ENCODE assay signal across 8 cellular contexts in genomic region chr3:125356140-125357026, GRCh38. TPM values are rescaled to one million over a fixed set of nuclear protein-coding genes. Genes with fewer than 3 reads are reported as not detected.
DNase-seq lines count a peak whose midpoint lies in the region; ATAC-seq and TF ChIP-seq lines count a peak whose summit lies in the region.

No MANE protein-coding gene starts in this region.

- H3K4me3 Mint-ChIP-seq in activated naive CD4-positive, alpha-beta T cell treated with anti-CD3 and anti-CD28 coated beads, Interleukin-2, amount 10 ng/mL, durations not matched to agents 7 days and 5 days: peak overlapping the region; percentile 79
- H3K4me3 Mint-ChIP-seq in activated naive CD8-positive, alpha-beta T cell treated with anti-CD3 and anti-CD28 coated beads for 36 hours: peak overlapping the region; percentile 77
- no peak overlapping the region for H3K4me3 Mint-ChIP-seq in H9

- H3K79me1 ChIP-seq in H9 (ENCODE audit: insufficient read depth, low read depth, low read length, poor library complexity, severe bottlenecking): peaks cover 5% of the 10 kb centered on the region

- no peaks in the 10 kb centered on the region for H4K20me1 ChIP-seq in H9 (ENCODE audit: control insufficient read depth, insufficient read depth, insufficient read length)
- peaks cover 35% of the 10 kb centered on the region for H4K20me1 ChIP-seq in PC-9 (ENCODE audit: insufficient read depth)

- no peak overlapping the region for H4K91ac ChIP-seq in H9 (ENCODE audit: insufficient read length, low read depth, low read length)

- H3K4me2 ChIP-seq in H9 (ENCODE audit: insufficient read depth, insufficient read length, low read length) (no peak overlapping the region), PC-9 (no peak overlapping the region)

- no peak for TF ChIP-seq POLR2A in uterus (IDR thresholded peaks at IDR 0.05)

- H3K4me1 ChIP-seq in liver (ENCODE audit: control insufficient read depth in 4 of 4, insufficient read depth in 4 of 4, low read length in 3 of 4) (peaks cover 8 to 24% (median 14%) of the 10 kb centered on the region in 4 donors), uterus (peaks cover 0 to 4% of the 10 kb centered on the region in 2 donors), H9 (ENCODE audit: insufficient read depth, low read length) (no peaks in the 10 kb centered on the region), PC-9 (replicated peaks; ENCODE audit: insufficient read depth) (no peaks in the 10 kb centered on the region)

- H2AK5ac ChIP-seq in H9 (ENCODE audit: insufficient read length, low read length): no peak overlapping the region

- no peak overlapping the region for H3K27ac Mint-ChIP-seq in activated naive CD4-positive, alpha-beta T cell treated with anti-CD3 and anti-CD28 coated beads, Interleukin-2, amount 10 ng/mL, durations not matched to agents 7 days and 5 days
- peak overlapping the region; percentile 72 for H3K27ac Mint-ChIP-seq in activated naive CD8-positive, alpha-beta T cell treated with anti-CD3 and anti-CD28 coated beads for 36 hours
- H3K27ac Mint-ChIP-seq in H9: peak overlapping the region in 1 of 3 experiments; percentile 69; a peak in 2 of 7 replicates

- H2AFZ ChIP-seq in H9 (ENCODE audit: low read length) (no peak overlapping the region), PC-9 (no peak overlapping the region)

- no peak overlapping the region for H2BK20ac ChIP-seq in H9 (ENCODE audit: low read depth, low read length, poor library complexity, severe bottlenecking)

- no peak overlapping the region for H3K4ac ChIP-seq in H9 (ENCODE audit: low read depth, low read length)

- no peak for TF ChIP-seq CTCF in liver (IDR thresholded peaks at IDR 0.05; ENCODE audit: low read depth, low read length, missing input control)
- no peak for TF ChIP-seq CTCF in uterus (IDR thresholded peaks at IDR 0.05)
- TF ChIP-seq CTCF in H9 (conservative IDR thresholded peaks at IDR 0.05): no peak
- no peak for TF ChIP-seq CTCF in PC-9 (conservative IDR thresholded peaks at IDR 0.05)

- H3K9me3 Mint-ChIP-seq in activated naive CD4-positive, alpha-beta T cell treated with anti-CD3 and anti-CD28 coated beads, Interleukin-2, amount 10 ng/mL, durations not matched to agents 7 days and 5 days: no peaks in the 10 kb centered on the region
- peaks cover 4% of the 10 kb centered on the region for H3K9me3 Mint-ChIP-seq in activated naive CD8-positive, alpha-beta T cell treated with anti-CD3 and anti-CD28 coated beads for 36 hours
- H3K9me3 Mint-ChIP-seq in H9: no peaks in the 10 kb centered on the region

- H3K27me3 ChIP-seq in liver (ENCODE audit: control insufficient read depth in 4 of 4, insufficient read depth in 4 of 4, low read length in 3 of 4) (no peaks in the 10 kb centered on the region), uterus (no peaks in the 10 kb centered on the region), H9 (ENCODE audit: insufficient read depth, low read length) (no peaks in the 10 kb centered on the region), PC-9 (ENCODE audit: insufficient read depth, low read depth) (no peaks in the 10 kb centered on the region)

- H3K9ac ChIP-seq in liver (ENCODE audit: low read depth in 1 of 2, low read length in 2 of 2) (no peak overlapping the region), H9 (ENCODE audit: extremely low read depth, insufficient read length, low read length) (no peak overlapping the region)

- peaks cover 3% of the 10 kb centered on the region for H3K23me2 ChIP-seq in H9 (ENCODE audit: insufficient read length, low read depth, low read length, poor library complexity, severe bottlenecking)

- H3K56ac ChIP-seq in H9 (ENCODE audit: insufficient read length, low read depth, low read length): no peak overlapping the region

- H3K4me1 Mint-ChIP-seq in activated naive CD4-positive, alpha-beta T cell treated with anti-CD3 and anti-CD28 coated beads, Interleukin-2, amount 10 ng/mL, durations not matched to agents 7 days and 5 days: peaks cover 45% of the 10 kb centered on the region
- H3K4me1 Mint-ChIP-seq in activated naive CD8-positive, alpha-beta T cell treated with anti-CD3 and anti-CD28 coated beads for 36 hours: peaks cover 56% of the 10 kb centered on the region
- H3K4me1 Mint-ChIP-seq in H9: peaks cover 11 to 13% of the 10 kb centered on the region in 2 experiments

- no peak overlapping the region for H3K18ac ChIP-seq in H9 (ENCODE audit: insufficient read length, low read depth, low read length)

- intact Hi-C loops in uterus (cut with DNase I; ENCODE audit: low total_unique reads): no loop called here
- intact Hi-C loops in PC-9 (cut with micrococcal nuclease; ENCODE audit: unreplicated experiment): no loop called here

- TF ChIP-seq RAD21 in liver (IDR thresholded peaks at IDR 0.05): no peak

- 21% methylated on average over 5 of the region's 5 CpGs for WGBS in liver
- no CpG with 5 or more reads among the region's 5 CpGs for WGBS in H9 (ENCODE audit: extremely low coverage, insufficient read length, low lambda C conversion rate)

- H3T11ph ChIP-seq in H9 (ENCODE audit: low read length): no peak overlapping the region

- H3K27ac ChIP-seq in liver (ENCODE audit: low read depth in 1 of 2, low read length in 2 of 2) (peak overlapping the region; percentile 6 to 41), uterus (peak overlapping the region; percentile 55 to 68), H9 (ENCODE audit: insufficient read length, low read depth, low read length) (no peak overlapping the region), PC-9 (no peak overlapping the region)

- H3K14ac ChIP-seq in H9 (ENCODE audit: insufficient read depth, low read length): no peak overlapping the region

- no peaks in the 10 kb centered on the region for H3K9me3 ChIP-seq in liver (ENCODE audit: control insufficient read depth in 4 of 4, low read length in 3 of 4)
- no peaks in the 10 kb centered on the region for H3K9me3 ChIP-seq in uterus
- no peaks in the 10 kb centered on the region for H3K9me3 ChIP-seq in H9 (ENCODE audit: control insufficient read depth, low read depth, low read length)
- no peaks in the 10 kb centered on the region for H3K9me3 ChIP-seq in PC-9 (ENCODE audit: insufficient read depth, low read depth)

- H3K4me3 ChIP-seq in liver (ENCODE audit: low read depth in 1 of 3, low read length in 3 of 3) (peak overlapping the region in 1 of 3 donors; percentile 57), uterus (peak overlapping the region; percentile 50 to 51), PC-9 (no peak overlapping the region)

- CTCF ChIA-PET in activated naive CD4-positive, alpha-beta T cell treated with anti-CD3 and anti-CD28 coated beads, Interleukin-2, amount 10 ng/mL, durations not matched to agents 7 days and 5 days (lab: Charles Lee): interaction anchor here (1.1 kb wide), 1 partner anchor 75 kb away, joined by 3 read pairs; no protein-coding TSS in a partner anchor
- CTCF ChIA-PET in PC-9 (lab: Charles Lee): no interaction called here

- peaks cover 2% of the 10 kb centered on the region; the same call in 1 of the 2 replicates for H3K79me2 ChIP-seq in H9 (ENCODE audit: insufficient read depth, low read length)
- H3K79me2 ChIP-seq in PC-9 (ENCODE audit: low read depth): peaks cover 95% of the 10 kb centered on the region

- no peak overlapping the region for H4K5ac ChIP-seq in H9 (ENCODE audit: insufficient read length, low read depth, low read length)

- H3K23ac ChIP-seq in H9 (ENCODE audit: insufficient read length, low read depth, low read length): no peak overlapping the region

- H2BK5ac ChIP-seq in H9 (ENCODE audit: insufficient read length, low read length): no peak overlapping the region

- BruUV-seq in PC-9 (replicated peaks; lab: Mats Ljungman, UMichigan): no TSS peak

- H3K36me3 ChIP-seq in liver (ENCODE audit: control insufficient read depth in 4 of 4, insufficient read depth in 3 of 4, low read depth in 1 of 4, low read length in 3 of 4): no peaks in the 10 kb centered on the region
- H3K36me3 ChIP-seq in uterus: no peaks in the 10 kb centered on the region
- H3K36me3 ChIP-seq in PC-9 (ENCODE audit: low read depth): no peaks in the 10 kb centered on the region

- peaks cover 11% of the 10 kb centered on the region for H3K36me3 Mint-ChIP-seq in activated naive CD4-positive, alpha-beta T cell treated with anti-CD3 and anti-CD28 coated beads, Interleukin-2, amount 10 ng/mL, durations not matched to agents 7 days and 5 days
- H3K36me3 Mint-ChIP-seq in activated naive CD8-positive, alpha-beta T cell treated with anti-CD3 and anti-CD28 coated beads for 36 hours: peaks cover 26% of the 10 kb centered on the region
- no peaks in the 10 kb centered on the region; a peak in 2 of 7 replicates for H3K36me3 Mint-ChIP-seq in H9 (ENCODE audit: insufficient read depth in 1 of 3, low read depth in 3 of 3)

- DNase-seq in activated naive CD4-positive, alpha-beta T cell treated with anti-CD3 and anti-CD28 coated beads, Interleukin-2, amount 10 ng/mL, durations not matched to agents 7 days and 5 days: no peak
- DNase-seq in activated naive CD4-positive, alpha-beta T cell treated with Interleukin-2 at 50 U/mL for 16 hours: no peak
- no peak for DNase-seq in activated naive CD8-positive, alpha-beta T cell treated with anti-CD3 and anti-CD28 coated beads for 36 hours
- DNase-seq in uterus: no peak
- DNase-seq in H9: no peak
- DNase-seq in PC-9: no peak

- no peak overlapping the region for H4K8ac ChIP-seq in H9 (replicated peaks; ENCODE audit: insufficient read length, low read depth, low read length)

- no peak for ATAC-seq in HG02884 (IDR thresholded peaks at IDR 0.05; ENCODE audit: unreplicated experiment)

- H2BK120ac ChIP-seq in H9 (ENCODE audit: low read depth, low read length, poor library complexity, severe bottlenecking): no peak overlapping the region

- POLR2A ChIA-PET in PC-9 (lab: Charles Lee; ENCODE audit: unreplicated experiment): no interaction called here

- H2BK15ac ChIP-seq in H9 (ENCODE audit: low read depth, low read length): no peak overlapping the region

- H2BK12ac ChIP-seq in H9 (ENCODE audit: insufficient read length, low read depth, low read length): no peak overlapping the region

- no peaks in the 10 kb centered on the region for H3K9me2 ChIP-seq in PC-9 (ENCODE audit: insufficient read depth)

- H3F3A ChIP-seq in PC-9 (ENCODE audit: insufficient read depth, low read depth): no peaks in the 10 kb centered on the region

- peaks cover 3% of the 10 kb centered on the region for H3K27me3 Mint-ChIP-seq in activated naive CD4-positive, alpha-beta T cell treated with anti-CD3 and anti-CD28 coated beads, Interleukin-2, amount 10 ng/mL, durations not matched to agents 7 days and 5 days
- H3K27me3 Mint-ChIP-seq in activated naive CD8-positive, alpha-beta T cell treated with anti-CD3 and anti-CD28 coated beads for 36 hours: no peaks in the 10 kb centered on the region
- no peaks in the 10 kb centered on the region for H3K27me3 Mint-ChIP-seq in H9 (ENCODE audit: low read depth)

RNA-seq across cellular contexts. Expression of gene ZNF148, which starts 18.7 kb away (rescaled TPM):
- total RNA-seq in activated naive CD8-positive, alpha-beta T cell treated with anti-CD3 and anti-CD28 coated beads for 36 hours: 10 to 100 TPM; 33.8 to 34.3 TPM
- total RNA-seq in liver: 10 to 100 TPM; 14.6 to 19.5 TPM
- polyA plus RNA-seq in liver: 10 to 100 TPM in 1 of 2 donors, 1 to 10 TPM in 1; 4.0 to 20.3 TPM
- total RNA-seq in uterus: 10 to 100 TPM; 21.2 to 93.1 (median 53.0) TPM
- 21.6 and 24.8 TPM in 2 replicates for total RNA-seq in H9 (2021)
- total RNA-seq in PC-9 (2021): 53.8 and 62.6 TPM in 2 replicates

Comparison
In these comparisons a context has a peak if more than half of its experiments do, and no peak if none do; other contexts are left out.
1. H3K4me3 Mint-ChIP-seq: peak in activated naive CD4-positive, alpha-beta T cell treated with anti-CD3 and anti-CD28 coated beads, Interleukin-2, amount 10 ng/mL, durations not matched to agents 7 days and 5 days (single experiment) and activated naive CD8-positive, alpha-beta T cell treated with anti-CD3 and anti-CD28 coated beads for 36 hours (single experiment); none in H9 (0 of 2).
2. H3K27ac ChIP-seq: peak in liver (2 of 2) and uterus (2 of 2); none in H9 (single experiment) and PC-9 (single experiment).